8 cellular contexts compared by ENCODE assay signal in genomic region chr16:30096105-30096861, GRCh38. TPM values are rescaled to one million over a fixed set of nuclear protein-coding genes. Genes with fewer than 3 reads are reported as not detected.
A peak's percentile ranks its signal among the peaks of the same experiment; 100 is the strongest.
DNase-seq lines count a peak whose midpoint lies in the region; ATAC-seq and TF ChIP-seq lines count a peak whose summit lies in the region.

Gene YPEL3 (minus strand): TSS chr16:30096213. CDS start chr16:30095482, 731 bp downstream.

- TF ChIP-seq POLR2A in GM15510 (IDR thresholded peaks at IDR 0.05; ENCODE audit: borderline replicate concordance, extremely low read depth, insufficient read length): peak; percentile 72

- no peaks in the 10 kb centered on the region for H3K27me3 ChIP-seq in lower lobe of right lung (ENCODE audit: low read depth)

- intact Hi-C loops in lower lobe of right lung (cut with DNase I): no loop called here

- peaks cover 47% of the 10 kb centered on the region for H3K4me1 ChIP-seq in lower lobe of right lung

- peak within 1 kb of the TSS; percentile 94 for H3K27ac ChIP-seq in lower lobe of right lung

- TF ChIP-seq CTCF in lower lobe of right lung (IDR thresholded peaks at IDR 0.05): no peak

- H3K4me3 ChIP-seq in lower lobe of right lung: peak within 1 kb of the TSS; percentile 86

- peaks cover 20% of the 10 kb centered on the region for H3K36me3 ChIP-seq in lower lobe of right lung

- peaks cover 19% of the 10 kb centered on the region for H3K9me3 ChIP-seq in lower lobe of right lung

- ATAC-seq in HG03108 (IDR thresholded peaks at IDR 0.05; ENCODE audit: unreplicated experiment): peak; percentile 41
- ATAC-seq in lower lobe of right lung: peak; percentile 76 to 79

- peak; percentile 42 for DNase-seq in NCI-H748 treated with DMSO at 0.1 percent for 48 hours (lab: John Stamatoyannopoulos, UW)
- DNase-seq in activated CD8-positive, alpha-beta memory T cell treated with anti-CD3 and anti-CD28 coated beads for 4 hours (ENCODE audit: low read depth in 2 of 2): peak; percentile 73 to 76
- DNase-seq in effector CD4-positive, alpha-beta T cell: peak; percentile 85
- DNase-seq in lower lobe of right lung: peak; percentile 96
- peak; percentile 75 to 86 for DNase-seq in stimulated activated CD4-positive, alpha-beta T cell treated with anti-CD3 and anti-CD28 coated beads, Interleukin-4, amount 100 ng/mL, for 48 hours (ENCODE audit: low read depth in 2 of 2)
- DNase-seq in SIG-M5 treated with dmso at 0.1 percent for 504 hours (lab: John Stamatoyannopoulos, UW; ENCODE audit: unreplicated experiment): no peak

RNA-seq across cellular contexts. Expression of gene YPEL3, which starts in this region (rescaled TPM):
- 113 TPM for total RNA-seq in lower lobe of right lung
